Comparison of ENCODE assay signal across 17 cellular contexts in the genomic region with DNA sequence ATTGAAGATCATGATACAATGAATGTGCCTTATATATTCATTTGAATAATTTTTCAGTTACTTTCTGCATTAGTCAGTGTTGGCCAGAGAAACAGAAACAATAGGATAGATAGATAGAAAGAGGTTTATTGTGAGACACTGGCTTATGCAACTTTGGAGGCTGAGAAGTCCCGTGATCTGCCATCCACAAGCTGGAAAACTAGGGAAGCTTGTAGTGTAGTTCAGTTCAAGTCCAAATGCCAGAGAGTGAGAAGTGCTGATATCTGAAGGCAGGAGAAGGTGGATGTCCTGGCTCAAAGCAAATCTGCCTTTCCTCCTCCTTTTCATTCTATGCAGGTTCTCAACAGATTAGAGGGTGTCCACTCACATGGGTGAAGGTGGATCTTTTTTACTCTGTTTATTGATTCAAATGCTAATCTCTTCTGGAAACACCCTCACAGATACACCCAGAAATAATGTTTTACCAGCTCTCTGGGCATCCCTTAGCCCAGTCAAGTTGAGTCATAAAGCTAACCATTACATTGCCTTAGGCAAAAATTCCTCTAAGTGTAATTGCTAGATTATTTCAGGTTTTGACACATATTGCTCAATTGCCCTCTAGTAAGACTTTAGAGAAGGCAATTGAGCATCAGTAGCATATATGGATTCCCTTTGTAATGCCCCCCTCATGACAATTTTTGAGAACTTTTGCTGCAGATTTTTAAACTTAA.
DNase-seq lines count a peak whose midpoint lies in the region; ATAC-seq and TF ChIP-seq lines count a peak whose summit lies in the region.
"Had no signal": no experiment of that assay in that cellular context is flagged by ENCODE, and none has a peak within 500 bp of the region (broad histone marks: within the 10 kb centered on the region; RNA-seq: fewer than 3 reads in every experiment).

No MANE protein-coding gene starts in this region.

- no peak overlapping the region for H2BK20ac ChIP-seq in IMR-90 (ENCODE audit: low read depth, low read length)

- H2AK9ac ChIP-seq in IMR-90 (replicated peaks; ENCODE audit: low read depth, low read length, poor library complexity): no peak overlapping the region

- H4K8ac ChIP-seq in IMR-90 (ENCODE audit: low read depth in 2 of 2, low read length in 2 of 2): no peak overlapping the region

- no peak overlapping the region for H2AK5ac ChIP-seq in IMR-90 (ENCODE audit: low read depth, low read length)

- no peaks in the 10 kb centered on the region for H3K36me3 ChIP-seq in IMR-90 (ENCODE audit: control insufficient read depth, insufficient read depth, low read length)
- H3K36me3 ChIP-seq in adipocyte (ENCODE audit: control insufficient read depth, insufficient read depth, low read length, severe bottlenecking): no peaks in the 10 kb centered on the region
- no peaks in the 10 kb centered on the region for H3K36me3 ChIP-seq in SK-N-SH (replicated peaks in 1 of 2; ENCODE audit: control insufficient read depth in 1 of 2, insufficient read depth in 2 of 2, low read length in 1 of 2)

- H3K4me3 ChIP-seq in IMR-90 (ENCODE audit: insufficient read depth, low read depth, low read length): no peak overlapping the region
- no peak overlapping the region for H3K4me3 ChIP-seq in adipocyte (ENCODE audit: low read length)
- no peak overlapping the region for H3K4me3 ChIP-seq in SK-N-SH (ENCODE audit: low read depth in 2 of 2, low read length in 1 of 2)
- H3K4me3 ChIP-seq: GM23338, psoas muscle had no signal

- WGBS in IMR-90 (ENCODE audit: extremely low coverage in 2 of 2, insufficient read length in 1 of 2), 2 experiments: no CpG with 5 or more reads among the region's 1 CpG
- 88% methylated on average over 1 of the region's 1 CpG for WGBS in SK-N-SH (ENCODE audit: low lambda C conversion rate)

- no TSS peak for BruUV-seq in IMR-90 (replicated peaks; lab: Mats Ljungman, UMichigan)

- H3K27me3 ChIP-seq in IMR-90 (ENCODE audit: control insufficient read depth, insufficient read depth, low read length): no peaks in the 10 kb centered on the region
- no peaks in the 10 kb centered on the region for H3K27me3 ChIP-seq in adipocyte (replicated peaks; ENCODE audit: control insufficient read depth, insufficient read depth, low read length)
- H3K27me3 ChIP-seq in SK-N-SH (ENCODE audit: insufficient read depth): no peaks in the 10 kb centered on the region

- no peaks in the 10 kb centered on the region for H3K36me3 Mint-ChIP-seq in activated CD4-positive, alpha-beta T cell treated with anti-CD3 and anti-CD28 coated beads, Interleukin-2, amount 10 ng/mL, durations not matched to agents 7 days and 5 days (ENCODE audit: low read depth)
- H3K36me3 Mint-ChIP-seq: activated naive CD4-positive, alpha-beta T cell treated with anti-CD3 and anti-CD28 coated beads, Interleukin-2, amount 10 ng/mL, durations not matched to agents 7 days and 5 days; brain had no signal

- H3K9me3 Mint-ChIP-seq in activated CD4-positive, alpha-beta T cell treated with anti-CD3 and anti-CD28 coated beads, Interleukin-2, amount 10 ng/mL, durations not matched to agents 7 days and 5 days: no peaks in the 10 kb centered on the region
- H3K9me3 Mint-ChIP-seq: activated naive CD4-positive, alpha-beta T cell treated with anti-CD3 and anti-CD28 coated beads, Interleukin-2, amount 10 ng/mL, durations not matched to agents 7 days and 5 days; GM23338 had no signal

- H3K9me3 ChIP-seq in IMR-90 (ENCODE audit: control insufficient read depth, insufficient read depth, low read length) (0 out of 2 replicates have a peak, but pooled peaks cover 2% of the 10 kb centered on the region), adipocyte (ENCODE audit: control insufficient read depth, low read length) (peaks cover 4% of the 10 kb centered on the region), SK-N-SH (no peaks in the 10 kb centered on the region)
- H3K9me3 ChIP-seq: psoas muscle had no signal

- no peak overlapping the region for H3K14ac ChIP-seq in IMR-90 (replicated peaks; ENCODE audit: low read depth, low read length)

- H3K9me2 ChIP-seq in SK-N-SH: no peaks in the 10 kb centered on the region

- in situ Hi-C loops in Caki2 (cut with HindIII; ENCODE audit: low pct_unique_long_range_greater_than_20kb, low sequenced_read_pairs) (no loop called here), IMR-90 (cut with MboI; ENCODE audit: low sequenced_read_pairs) (no loop called here)

- peaks cover 3% of the 10 kb centered on the region for H3K27me3 Mint-ChIP-seq in activated CD4-positive, alpha-beta T cell treated with anti-CD3 and anti-CD28 coated beads, Interleukin-2, amount 10 ng/mL, durations not matched to agents 7 days and 5 days
- H3K27me3 Mint-ChIP-seq: brain had no signal

- H2BK15ac ChIP-seq in IMR-90 (ENCODE audit: low read depth, low read length): no peak overlapping the region

- POLR2A ChIA-PET in IMR-90 (lab: Charles Lee; ENCODE audit: unreplicated experiment) (no interaction called here), SK-N-SH (lab: Yijun Ruan, JAX) (no interaction called here)
- POLR2A ChIA-PET in activated CD4-positive, alpha-beta T cell treated with anti-CD3 and anti-CD28 coated beads, Interleukin-2, amount 10 ng/mL, durations not matched to agents 7 days and 5 days (lab: Charles Lee): no interaction called here

- CTCF ChIA-PET in IMR-90 (lab: Yijun Ruan, JAX) (no interaction called here), SK-N-SH (lab: Yijun Ruan, JAX) (interaction anchor here (1.4 kb wide), 1 partner anchor 629 kb away, joined by 4 read pairs; a partner anchor contains a TSS)
- CTCF ChIA-PET in activated CD4-positive, alpha-beta T cell treated with anti-CD3 and anti-CD28 coated beads, Interleukin-2, amount 10 ng/mL, durations not matched to agents 7 days and 5 days (lab: Charles Lee): no interaction called here

- H2BK120ac ChIP-seq in IMR-90 (ENCODE audit: low read depth, low read length): no peak overlapping the region

- dilution Hi-C loops in IMR-90 (cut with HindIII; ENCODE audit: low sequenced_read_pairs, unreplicated experiment): no loop called here

- no peak overlapping the region for H2BK5ac ChIP-seq in IMR-90 (ENCODE audit: low read depth, low read length, poor library complexity, severe bottlenecking)

- H2AFZ ChIP-seq in IMR-90 (replicated peaks; ENCODE audit: low read length, poor library complexity): no peak overlapping the region
- H2AFZ ChIP-seq in SK-N-SH (ENCODE audit: low read depth): no peak overlapping the region
- H2AFZ ChIP-seq: GM23338 had no signal

- no peak overlapping the region for H3K56ac ChIP-seq in IMR-90 (ENCODE audit: extremely low read depth, insufficient read depth, low read length)

- DNase-seq in Caki2 (ENCODE audit: low read depth): peak; percentile 41
- DNase-seq in IMR-90: peak; percentile 42
- peak; percentile 76 for DNase-seq in adipocyte (ENCODE audit: low read depth)
- DNase-seq in foreskin melanocyte: peak; percentile 93
- DNase-seq in activated CD4-positive, alpha-beta T cell treated with anti-CD3 and anti-CD28 coated beads, Interleukin-2, amount 10 ng/mL, durations not matched to agents 7 days and 5 days: no peak
- no peak for DNase-seq in SK-N-SH
- no peak for DNase-seq in NCI-H1105 (lab: John Stamatoyannopoulos, UW)
- DNase-seq in COLO829 (ENCODE audit: low spot score): no peak
- DNase-seq: activated CD4-positive, alpha-beta T cell treated with anti-CD3 and anti-CD28 coated beads, Interleukin-2, amount 10 ng/mL, durations not matched to agents 24 days and 14 days; activated naive CD4-positive, alpha-beta T cell treated with anti-CD3 and anti-CD28 coated beads, Interleukin-2, amount 10 ng/mL, durations not matched to agents 7 days and 5 days; activated T-cell treated with anti-CD3 and anti-CD28 coated beads for 4 hours; NCI-H1048; NCI-H2171 treated with DMSO at 0.1 percent for 48 hours; psoas muscle; SHP77 treated with DMSO at 0.1 percent for 48 hours had no signal

- H3K23ac ChIP-seq in IMR-90 (ENCODE audit: low read depth, low read length): no peak overlapping the region

- TF ChIP-seq EP300 in SK-N-SH (IDR thresholded peaks at IDR 0.05; ENCODE audit: borderline replicate concordance in 1 of 2, low read depth in 1 of 2, low read length in 1 of 2): no peak

- H3K9ac ChIP-seq in IMR-90 (ENCODE audit: low read depth, low read length) (no peak overlapping the region), adipocyte (ENCODE audit: low read length) (no peak overlapping the region), SK-N-SH (no peak overlapping the region)

- TF ChIP-seq RAD21 in IMR-90 (IDR thresholded peaks at IDR 0.05; ENCODE audit: low read length): no peak
- no peak for TF ChIP-seq RAD21 in SK-N-SH (IDR thresholded peaks at IDR 0.05; ENCODE audit: low read length)

- no peak overlapping the region for H4K5ac ChIP-seq in IMR-90 (ENCODE audit: low read depth, low read length)

- H4K91ac ChIP-seq in IMR-90 (ENCODE audit: insufficient read depth, low read depth, low read length): no peak overlapping the region

- H3K4me1 ChIP-seq in IMR-90 (ENCODE audit: control insufficient read depth, insufficient read depth, low read length): no peaks in the 10 kb centered on the region
- H3K4me1 ChIP-seq in adipocyte (ENCODE audit: control insufficient read depth, insufficient read depth, low read length): no peaks in the 10 kb centered on the region
- H3K4me1 ChIP-seq in SK-N-SH (ENCODE audit: control insufficient read depth in 1 of 2, insufficient read depth in 2 of 2, low read depth in 1 of 2, low read length in 1 of 2): peaks cover 4 to 13% of the 10 kb centered on the region in 2 experiments; a peak in 2 of 4 replicates
- H3K4me1 ChIP-seq: psoas muscle had no signal

- H3K4me2 ChIP-seq in IMR-90 (ENCODE audit: low read depth, low read length) (no peak overlapping the region), SK-N-SH (no peak overlapping the region)
- H3K4me2 ChIP-seq: GM23338 had no signal

- no peaks in the 10 kb centered on the region for H3K79me2 ChIP-seq in SK-N-SH (ENCODE audit: insufficient read depth)

- TF ChIP-seq CTCF in IMR-90 (conservative IDR thresholded peaks at IDR 0.05; ENCODE audit: low read depth, low read length): no peak
- no peak for TF ChIP-seq CTCF in SK-N-SH (IDR thresholded peaks at IDR 0.05)

- TF ChIP-seq POLR2A in IMR-90 (IDR thresholded peaks at IDR 0.05; ENCODE audit: low read depth, low read length): no peak

- no peaks in the 10 kb centered on the region for H3F3A ChIP-seq in SK-N-SH (replicated peaks; ENCODE audit: insufficient read depth)

- H3K79me1 ChIP-seq in IMR-90 (ENCODE audit: low read depth in 1 of 2, low read length in 2 of 2): no peaks in the 10 kb centered on the region

- ATAC-seq in IMR-90 (ENCODE audit: low read depth): peak; percentile 24; the same call in 1 of the 2 replicates
- ATAC-seq: GM23338, psoas muscle had no signal

- no peak overlapping the region for H3K4ac ChIP-seq in IMR-90 (ENCODE audit: low read depth, low read length)

- 0 out of 2 replicates have a peak, but pooled peaks cover 3% of the 10 kb centered on the region for H3K9me1 ChIP-seq in IMR-90 (ENCODE audit: insufficient read depth, low read length)

- intact Hi-C loops in IMR-90 (cut with micrococcal nuclease): no loop called here

- H3K27ac ChIP-seq in IMR-90 (ENCODE audit: insufficient read depth, low read length) (no peak overlapping the region), SK-N-SH (ENCODE audit: low read depth in 2 of 2, low read length in 1 of 2) (no peak overlapping the region)
- H3K27ac ChIP-seq: psoas muscle had no signal

- no peaks in the 10 kb centered on the region for H4K20me1 ChIP-seq in IMR-90 (ENCODE audit: insufficient read depth, low read length)
- no peaks in the 10 kb centered on the region for H4K20me1 ChIP-seq in SK-N-SH (ENCODE audit: insufficient read depth)

- no peak overlapping the region for H3K4me3 Mint-ChIP-seq in activated CD4-positive, alpha-beta T cell treated with anti-CD3 and anti-CD28 coated beads, Interleukin-2, amount 10 ng/mL, durations not matched to agents 7 days and 5 days
- H3K4me3 Mint-ChIP-seq: activated CD4-positive, alpha-beta T cell treated with anti-CD3 and anti-CD28 coated beads, Interleukin-2, amount 10 ng/mL, durations not matched to agents 24 days and 14 days; activated naive CD4-positive, alpha-beta T cell treated with anti-CD3 and anti-CD28 coated beads, Interleukin-2, amount 10 ng/mL, durations not matched to agents 7 days and 5 days; brain; GM23338 had no signal

- no peak overlapping the region for H3K27ac Mint-ChIP-seq in activated CD4-positive, alpha-beta T cell treated with anti-CD3 and anti-CD28 coated beads, Interleukin-2, amount 10 ng/mL, durations not matched to agents 7 days and 5 days
- H3K27ac Mint-ChIP-seq: activated CD4-positive, alpha-beta T cell treated with anti-CD3 and anti-CD28 coated beads, Interleukin-2, amount 10 ng/mL, durations not matched to agents 24 days and 14 days; activated naive CD4-positive, alpha-beta T cell treated with anti-CD3 and anti-CD28 coated beads, Interleukin-2, amount 10 ng/mL, durations not matched to agents 7 days and 5 days; brain; GM23338 had no signal

- no peaks in the 10 kb centered on the region for H3K4me1 Mint-ChIP-seq in activated CD4-positive, alpha-beta T cell treated with anti-CD3 and anti-CD28 coated beads, Interleukin-2, amount 10 ng/mL, durations not matched to agents 7 days and 5 days

- H3K18ac ChIP-seq in IMR-90 (ENCODE audit: low read depth, low read length): no peak overlapping the region

Comparison
In these comparisons a context has a peak if more than half of its experiments do, and no peak if none do; other contexts are left out.
1. DNase-seq: peak in Caki2 (single experiment), IMR-90 (single experiment), adipocyte (single experiment) and foreskin melanocyte (single experiment); none in activated CD4-positive, alpha-beta T cell treated with anti-CD3 and anti-CD28 coated beads, Interleukin-2, amount 10 ng/mL, durations not matched to agents 7 days and 5 days (single experiment), SK-N-SH (single experiment), NCI-H1105 (single experiment) and COLO829 (single experiment).